Comparison of ENCODE assay signal across 17 cellular contexts in genomic region chr22:44438481-44439131, GRCh38. TPM values are rescaled to one million over a fixed set of nuclear protein-coding genes. Genes with fewer than 3 reads are reported as not detected.
DNase-seq lines count a peak whose midpoint lies in the region; ATAC-seq and TF ChIP-seq lines count a peak whose summit lies in the region.
"Had no signal": no experiment of that assay in that cellular context is flagged by ENCODE, and none has a peak within 500 bp of the region (broad histone marks: within the 10 kb centered on the region; RNA-seq: fewer than 3 reads in every experiment).

No MANE protein-coding gene starts in this region.

- no peaks in the 10 kb centered on the region for H3K9me1 ChIP-seq in IMR-90 (ENCODE audit: insufficient read depth, low read length)

- H3K27ac ChIP-seq in IMR-90 (ENCODE audit: insufficient read depth, low read length) (no peak overlapping the region), neural progenitor cell (no peak overlapping the region), upper lobe of right lung (no peak overlapping the region), uterus (no peak overlapping the region), trophoblast cell (ENCODE audit: low read depth, low read length) (no peak overlapping the region)
- H3K27ac ChIP-seq: Peyer's patch had no signal

- ATAC-seq in IMR-90 (ENCODE audit: low read depth) (no peak), upper lobe of right lung (no peak), GM21619 (IDR thresholded peaks at IDR 0.05; ENCODE audit: unreplicated experiment) (no peak)

- H3K9me3 ChIP-seq in IMR-90 (ENCODE audit: control insufficient read depth, insufficient read depth, low read length) (no peaks in the 10 kb centered on the region), neural progenitor cell (ENCODE audit: low read depth) (no peaks in the 10 kb centered on the region), upper lobe of right lung (no peaks in the 10 kb centered on the region), uterus (no peaks in the 10 kb centered on the region), trophoblast cell (ENCODE audit: insufficient read depth, low read depth, low read length) (no peaks in the 10 kb centered on the region)
- H3K9me3 ChIP-seq: Peyer's patch had no signal

- no peak overlapping the region for H3K56ac ChIP-seq in IMR-90 (ENCODE audit: extremely low read depth, insufficient read depth, low read length)

- no peak overlapping the region for H2BK12ac ChIP-seq in trophoblast cell (ENCODE audit: low read length)

- H3K4me1 ChIP-seq in IMR-90 (ENCODE audit: control insufficient read depth, insufficient read depth, low read length) (peaks cover 4% of the 10 kb centered on the region; the same call in 1 of the 2 replicates), neural progenitor cell (no peaks in the 10 kb centered on the region), upper lobe of right lung (no peaks in the 10 kb centered on the region), uterus (no peaks in the 10 kb centered on the region), trophoblast cell (ENCODE audit: control insufficient read depth in 1 of 2, insufficient read depth in 2 of 2, low read length in 2 of 2) (peaks cover 12 to 16% of the 10 kb centered on the region in 2 experiments)
- H3K4me1 ChIP-seq: Peyer's patch had no signal

- H3K9ac ChIP-seq in IMR-90 (ENCODE audit: low read depth, low read length), result no peak overlapping the region
- no peak overlapping the region for H3K9ac ChIP-seq in neural progenitor cell
- no peak overlapping the region for H3K9ac ChIP-seq in trophoblast cell (ENCODE audit: low read length)

- intact Hi-C loops in IMR-90 (cut with micrococcal nuclease) (no loop called here), upper lobe of right lung (cut with DNase I) (no loop called here), uterus (cut with DNase I; ENCODE audit: low total_unique reads) (no loop called here)

- no peak overlapping the region for H4K12ac ChIP-seq in trophoblast cell (ENCODE audit: low read depth, low read length)

- no peak overlapping the region for H4K91ac ChIP-seq in IMR-90 (ENCODE audit: insufficient read depth, low read depth, low read length)
- H4K91ac ChIP-seq in trophoblast cell (ENCODE audit: low read depth, low read length), result no peak overlapping the region

- H2BK15ac ChIP-seq in IMR-90 (ENCODE audit: low read depth, low read length), result no peak overlapping the region

- H3K23ac ChIP-seq in IMR-90 (ENCODE audit: low read depth, low read length) (no peak overlapping the region), trophoblast cell (ENCODE audit: low read length) (no peak overlapping the region)

- no TSS peak for BruUV-seq in IMR-90 (replicated peaks; lab: Mats Ljungman, UMichigan)

- no peak overlapping the region for H3K4me3 Mint-ChIP-seq in neural progenitor cell
- H3K4me3 Mint-ChIP-seq: CD14-positive monocyte had no signal

- TF ChIP-seq RAD21 in IMR-90 (IDR thresholded peaks at IDR 0.05; ENCODE audit: low read length), result no peak

- peaks cover 28% of the 10 kb centered on the region for H3K4me1 Mint-ChIP-seq in neural progenitor cell

- H2AFZ ChIP-seq in IMR-90 (replicated peaks; ENCODE audit: low read length, poor library complexity) (no peak overlapping the region), neural progenitor cell (replicated peaks) (no peak overlapping the region), trophoblast cell (ENCODE audit: insufficient read depth, low read length, poor library complexity) (no peak overlapping the region)

- no peak overlapping the region for H4K5ac ChIP-seq in IMR-90 (ENCODE audit: low read depth, low read length)

- CTCF ChIA-PET in IMR-90 (lab: Yijun Ruan, JAX), result no interaction called here

- H2AK9ac ChIP-seq in IMR-90 (replicated peaks; ENCODE audit: low read depth, low read length, poor library complexity), result no peak overlapping the region

- DNase-seq in IMR-90, result no peak
- peak; percentile 44 for DNase-seq in ecto neural progenitor cell (ENCODE audit: low spot score)
- no peak for DNase-seq in neural progenitor cell (ENCODE audit: low spot score)
- DNase-seq in upper lobe of right lung, result peak; percentile 57
- DNase-seq in uterus, result no peak
- DNase-seq in trophoblast cell, result no peak
- DNase-seq: ACHN; KBM-7; NCI-H1105; NCI-H1694; NCI-H2081 treated with DMSO at 0.1 percent for 48 hours; NCI-H748 treated with DMSO at 0.1 percent for 48 hours; NK-92 treated with Interleukin-12 subunit alpha and Interleukin-12 subunit beta, amount 100 ng/mL, for 24 hours; Right ventricle myocardium superior had no signal

- WGBS in IMR-90 (ENCODE audit: extremely low coverage in 2 of 2, insufficient read length in 1 of 2), 2 experiments, result 83% methylated on average over 18 of the region's 20 CpGs; no CpG with 5 or more reads in 1 of the 2 experiments
- WGBS in trophoblast cell (ENCODE audit: extremely low coverage, insufficient coverage, insufficient read length), result no CpG with 5 or more reads among the region's 20 CpGs

- H3K4me3 ChIP-seq in IMR-90 (ENCODE audit: insufficient read depth, low read depth, low read length) (no peak overlapping the region), neural progenitor cell (no peak overlapping the region), upper lobe of right lung (no peak overlapping the region), uterus (no peak overlapping the region), trophoblast cell (ENCODE audit: low read depth, low read length) (no peak overlapping the region)
- H3K4me3 ChIP-seq: Peyer's patch had no signal

- H3K4ac ChIP-seq in IMR-90 (ENCODE audit: low read depth, low read length) (no peak overlapping the region), trophoblast cell (ENCODE audit: low read depth, low read length) (no peak overlapping the region)

- no peak overlapping the region for H3K4me2 ChIP-seq in IMR-90 (ENCODE audit: low read depth, low read length)
- H3K4me2 ChIP-seq in neural progenitor cell, result no peak overlapping the region
- no peak overlapping the region for H3K4me2 ChIP-seq in trophoblast cell (ENCODE audit: low read length)

- H2BK20ac ChIP-seq in IMR-90 (ENCODE audit: low read depth, low read length), result no peak overlapping the region

- peaks cover 10% of the 10 kb centered on the region for H3K27me3 Mint-ChIP-seq in neural progenitor cell (ENCODE audit: insufficient read depth, low read depth)

- H3K18ac ChIP-seq in IMR-90 (ENCODE audit: low read depth, low read length) (no peak overlapping the region), trophoblast cell (ENCODE audit: low read length) (no peak overlapping the region)

- no peaks in the 10 kb centered on the region for H3K36me3 Mint-ChIP-seq in neural progenitor cell
- H3K36me3 Mint-ChIP-seq: CD14-positive monocyte had no signal

- H4K20me1 ChIP-seq in IMR-90 (ENCODE audit: insufficient read depth, low read length), result no peaks in the 10 kb centered on the region
- no peaks in the 10 kb centered on the region for H4K20me1 ChIP-seq in neural progenitor cell (ENCODE audit: low read depth)

- H3K27ac Mint-ChIP-seq in neural progenitor cell, result peak overlapping the region; percentile 57

- TF ChIP-seq POLR2A in IMR-90 (IDR thresholded peaks at IDR 0.05; ENCODE audit: low read depth, low read length) (no peak), uterus (IDR thresholded peaks at IDR 0.05) (no peak)

- H3K14ac ChIP-seq in IMR-90 (replicated peaks; ENCODE audit: low read depth, low read length) (no peak overlapping the region), trophoblast cell (ENCODE audit: low read length) (no peak overlapping the region)

- no peaks in the 10 kb centered on the region for H3F3A ChIP-seq in neural progenitor cell (ENCODE audit: low read depth)

- H3K36me3 ChIP-seq in IMR-90 (ENCODE audit: control insufficient read depth, insufficient read depth, low read length) (no peaks in the 10 kb centered on the region), neural progenitor cell (no peaks in the 10 kb centered on the region), upper lobe of right lung (no peaks in the 10 kb centered on the region), uterus (no peaks in the 10 kb centered on the region), trophoblast cell (ENCODE audit: control insufficient read depth in 1 of 2, insufficient read depth in 2 of 2, low read length in 2 of 2) (no peaks in the 10 kb centered on the region)
- H3K36me3 ChIP-seq: Peyer's patch had no signal

- H3K9me3 Mint-ChIP-seq in neural progenitor cell, result no peaks in the 10 kb centered on the region
- H3K9me3 Mint-ChIP-seq: CD14-positive monocyte had no signal

- H3K79me1 ChIP-seq in IMR-90 (ENCODE audit: low read depth in 1 of 2, low read length in 2 of 2), result no peaks in the 10 kb centered on the region
- peaks cover 15% of the 10 kb centered on the region for H3K79me1 ChIP-seq in trophoblast cell (ENCODE audit: low read length)

- H2AK5ac ChIP-seq in IMR-90 (ENCODE audit: low read depth, low read length), result peak overlapping the region; percentile 4; the same call in 1 of the 2 replicates
- no peak overlapping the region for H2AK5ac ChIP-seq in trophoblast cell (ENCODE audit: low read length)

- in situ Hi-C loops in IMR-90 (cut with MboI; ENCODE audit: low sequenced_read_pairs), result no loop called here

- H2BK5ac ChIP-seq in IMR-90 (ENCODE audit: low read depth, low read length, poor library complexity, severe bottlenecking), result no peak overlapping the region
- H2BK5ac ChIP-seq in trophoblast cell (ENCODE audit: low read depth, low read length, poor library complexity), result no peak overlapping the region

- TF ChIP-seq CTCF in IMR-90 (conservative IDR thresholded peaks at IDR 0.05; ENCODE audit: low read depth, low read length), result no peak
- TF ChIP-seq CTCF in neural progenitor cell (IDR thresholded peaks at IDR 0.05), result no peak
- no peak for TF ChIP-seq CTCF in upper lobe of right lung (IDR thresholded peaks at IDR 0.05)
- no peak for TF ChIP-seq CTCF in uterus (IDR thresholded peaks at IDR 0.05)

- POLR2A ChIA-PET in IMR-90 (lab: Charles Lee; ENCODE audit: unreplicated experiment), result no interaction called here

- no peak overlapping the region for H4K8ac ChIP-seq in IMR-90 (ENCODE audit: low read depth in 2 of 2, low read length in 2 of 2)
- no peak overlapping the region for H4K8ac ChIP-seq in trophoblast cell (ENCODE audit: low read depth, low read length)

- dilution Hi-C loops in IMR-90 (cut with HindIII; ENCODE audit: low sequenced_read_pairs, unreplicated experiment), result no loop called here

- H3K79me2 ChIP-seq in neural progenitor cell (ENCODE audit: low read depth) (no peaks in the 10 kb centered on the region), trophoblast cell (ENCODE audit: control insufficient read depth, insufficient read depth, low read length, poor library complexity) (peaks cover 1% of the 10 kb centered on the region)

- H3K27me3 ChIP-seq in IMR-90 (ENCODE audit: control insufficient read depth, insufficient read depth, low read length), result peaks cover 9% of the 10 kb centered on the region
- H3K27me3 ChIP-seq in neural progenitor cell, result no peaks in the 10 kb centered on the region
- no peaks in the 10 kb centered on the region for H3K27me3 ChIP-seq in upper lobe of right lung
- H3K27me3 ChIP-seq in uterus, result no peaks in the 10 kb centered on the region
- no peaks in the 10 kb centered on the region for H3K27me3 ChIP-seq in trophoblast cell (ENCODE audit: insufficient read depth, low read length)
- H3K27me3 ChIP-seq: Peyer's patch had no signal

- H2BK120ac ChIP-seq in IMR-90 (ENCODE audit: low read depth, low read length) (no peak overlapping the region), trophoblast cell (ENCODE audit: insufficient read depth, low read length, poor library complexity) (no peak overlapping the region)

RNA-seq across cellular contexts. Expression of gene RTL6, which starts 59.4 kb away (rescaled TPM):
- 16.1 TPM in 2 replicates for total RNA-seq in IMR-90 (2012; rRNA removed)
- 17.2 and 19.2 TPM in 2 replicates for polyA plus RNA-seq in IMR-90 (2012; rRNA removed)
- polyA plus RNA-seq in IMR-90 (2012; cell fraction: cytosol; rRNA removed), result 13.9 and 18.0 TPM in 2 replicates
- polyA plus RNA-seq in IMR-90 (2012; cell fraction: nucleus; rRNA removed; ENCODE audit: low replicate concordance), result 10.7 and 13.6 TPM in 2 replicates
- 15.7 and 27.6 TPM in 2 replicates for total RNA-seq in neural progenitor cell (ENCODE audit: low replicate concordance)
- total RNA-seq in upper lobe of right lung, result 18.4 TPM
- total RNA-seq in uterus, result 10 to 100 TPM; 24.7 to 43.3 (median 36.6) TPM
- polyA plus RNA-seq in trophoblast cell (2013), result 6.5 and 6.7 TPM in 2 replicates

Comparison
In these comparisons a context has a peak if more than half of its experiments do, and no peak if none do; other contexts are left out.
1. DNase-seq: peak in ecto neural progenitor cell (single experiment) and upper lobe of right lung (single experiment); none in IMR-90 (single experiment), neural progenitor cell (single experiment), uterus (0 of 2) and trophoblast cell (0 of 2).